Comparison of ENCODE assay signal across 8 cellular contexts in genomic region chr12:49842519-49843352, GRCh38. TPM values are rescaled to one million over a fixed set of nuclear protein-coding genes. Genes with fewer than 3 reads are reported as not detected.
DNase-seq lines count a peak whose midpoint lies in the region; ATAC-seq and TF ChIP-seq lines count a peak whose summit lies in the region.

A gene with protein sequence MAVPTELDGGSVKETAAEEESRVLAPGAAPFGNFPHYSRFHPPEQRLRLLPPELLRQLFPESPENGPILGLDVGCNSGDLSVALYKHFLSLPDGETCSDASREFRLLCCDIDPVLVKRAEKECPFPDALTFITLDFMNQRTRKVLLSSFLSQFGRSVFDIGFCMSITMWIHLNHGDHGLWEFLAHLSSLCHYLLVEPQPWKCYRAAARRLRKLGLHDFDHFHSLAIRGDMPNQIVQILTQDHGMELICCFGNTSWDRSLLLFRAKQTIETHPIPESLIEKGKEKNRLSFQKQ (minus strand): TSS chr12:49843106. CDS start chr12:49843087, 19 bp downstream.

- peak within 1 kb of the TSS; percentile 76 to 97 (median 94) for H3K27ac Mint-ChIP-seq in IgD-negative memory B cell

- H3K4me3 ChIP-seq in muscle layer of duodenum (ENCODE audit: low read depth in 1 of 2, low read length in 2 of 2) = peak within 1 kb of the TSS; percentile 84 to 94

- H3K27me3 ChIP-seq in muscle layer of duodenum (ENCODE audit: low read depth, low read length) = no peaks in the 10 kb centered on the region

- no peaks in the 10 kb centered on the region for H3K27me3 Mint-ChIP-seq in IgD-negative memory B cell

- no peaks in the 10 kb centered on the region for H3K9me3 ChIP-seq in muscle layer of duodenum (ENCODE audit: control insufficient read depth in 1 of 2, low read length in 2 of 2)

- H3K36me3 Mint-ChIP-seq in IgD-negative memory B cell = no peaks in the 10 kb centered on the region

- H3K36me3 ChIP-seq in muscle layer of duodenum (ENCODE audit: control insufficient read depth in 1 of 2, insufficient read depth in 2 of 2, low read length in 2 of 2) = no peaks in the 10 kb centered on the region

- peaks cover 16 to 27% (median 25%) of the 10 kb centered on the region in 3 donors for H3K4me1 Mint-ChIP-seq in IgD-negative memory B cell

- peaks cover 5 to 11% of the 10 kb centered on the region in 2 donors for H3K4me1 ChIP-seq in muscle layer of duodenum (ENCODE audit: control insufficient read depth in 1 of 2, insufficient read depth in 2 of 2, low read length in 2 of 2)

- no peaks in the 10 kb centered on the region for H3K9me3 Mint-ChIP-seq in IgD-negative memory B cell

- peak; percentile 86 for DNase-seq in DMS114 treated with DMSO at 0.1 percent for 48 hours (lab: John Stamatoyannopoulos, UW; ENCODE audit: unreplicated experiment)
- peak; percentile 93 for DNase-seq in OCI-M1 (lab: John Stamatoyannopoulos, UW)
- peak; percentile 92 for DNase-seq in activated T-cell treated with anti-CD3 and anti-CD28 coated beads, Interleukin-2, amount 50 U/mL, for 1 hour
- DNase-seq in erythroblast (lab: John Stamatoyannopoulos, UW) = peak; percentile 87 to 92
- DNase-seq in stimulated activated CD8-positive, alpha-beta memory T cell treated with anti-CD3 and anti-CD28 coated beads, Interleukin-7, amount 100 ng/mL, for 24 hours (ENCODE audit: low read depth) = peak; percentile 88

- peak within 1 kb of the TSS; percentile 85 to 97 (median 94) for H3K4me3 Mint-ChIP-seq in IgD-negative memory B cell

- ATAC-seq in GM21576 (IDR thresholded peaks at IDR 0.05; ENCODE audit: unreplicated experiment) = peak; percentile 84

- TF ChIP-seq POLR2A in erythroblast (IDR thresholded peaks at IDR 0.05; ENCODE audit: low read length) = peak; percentile 90

- peak within 1 kb of the TSS; percentile 97 for H3K27ac ChIP-seq in muscle layer of duodenum (ENCODE audit: low read length)

RNA-seq across cellular contexts. Expression of the gene that starts here (rescaled TPM):
- 7.0 TPM for polyA plus RNA-seq in IgD-negative memory B cell

Comparison
In these comparisons a context has a peak if more than half of its experiments do, and no peak if none do; other contexts are left out.
1. Peak in every context shown above with its lines: DNase-seq, ATAC-seq, H3K4me3 ChIP-seq and H3K27ac ChIP-seq.